ENCODE assay signal across 1 cellular context in the genomic region with DNA sequence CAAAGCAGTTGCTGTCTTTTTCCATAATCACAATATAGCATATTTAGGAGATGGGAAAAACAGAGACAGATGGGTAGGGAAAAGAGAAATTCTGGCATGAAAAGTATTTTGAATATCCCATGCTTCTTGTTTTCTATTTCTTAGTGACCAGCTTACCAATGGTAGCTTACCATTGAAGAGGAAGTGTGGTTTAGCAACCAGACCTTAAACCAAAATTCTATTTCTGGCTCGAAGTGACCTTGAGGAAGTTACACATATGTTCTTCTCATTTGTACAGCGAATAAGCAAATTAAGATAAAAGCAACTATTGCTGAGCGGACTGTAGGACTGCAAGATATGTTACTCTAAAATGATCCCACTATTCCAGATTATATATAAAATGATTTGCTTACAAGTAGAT.
TF ChIP-seq lines count a peak whose summit lies in the region.

No MANE protein-coding gene starts in this region.

TF ChIP-seq in WTC11, 78 proteins besides CTCF, POLR2A, EP300 and RAD21 (continued from another document):
- TF ChIP-seq, protein P1, sequence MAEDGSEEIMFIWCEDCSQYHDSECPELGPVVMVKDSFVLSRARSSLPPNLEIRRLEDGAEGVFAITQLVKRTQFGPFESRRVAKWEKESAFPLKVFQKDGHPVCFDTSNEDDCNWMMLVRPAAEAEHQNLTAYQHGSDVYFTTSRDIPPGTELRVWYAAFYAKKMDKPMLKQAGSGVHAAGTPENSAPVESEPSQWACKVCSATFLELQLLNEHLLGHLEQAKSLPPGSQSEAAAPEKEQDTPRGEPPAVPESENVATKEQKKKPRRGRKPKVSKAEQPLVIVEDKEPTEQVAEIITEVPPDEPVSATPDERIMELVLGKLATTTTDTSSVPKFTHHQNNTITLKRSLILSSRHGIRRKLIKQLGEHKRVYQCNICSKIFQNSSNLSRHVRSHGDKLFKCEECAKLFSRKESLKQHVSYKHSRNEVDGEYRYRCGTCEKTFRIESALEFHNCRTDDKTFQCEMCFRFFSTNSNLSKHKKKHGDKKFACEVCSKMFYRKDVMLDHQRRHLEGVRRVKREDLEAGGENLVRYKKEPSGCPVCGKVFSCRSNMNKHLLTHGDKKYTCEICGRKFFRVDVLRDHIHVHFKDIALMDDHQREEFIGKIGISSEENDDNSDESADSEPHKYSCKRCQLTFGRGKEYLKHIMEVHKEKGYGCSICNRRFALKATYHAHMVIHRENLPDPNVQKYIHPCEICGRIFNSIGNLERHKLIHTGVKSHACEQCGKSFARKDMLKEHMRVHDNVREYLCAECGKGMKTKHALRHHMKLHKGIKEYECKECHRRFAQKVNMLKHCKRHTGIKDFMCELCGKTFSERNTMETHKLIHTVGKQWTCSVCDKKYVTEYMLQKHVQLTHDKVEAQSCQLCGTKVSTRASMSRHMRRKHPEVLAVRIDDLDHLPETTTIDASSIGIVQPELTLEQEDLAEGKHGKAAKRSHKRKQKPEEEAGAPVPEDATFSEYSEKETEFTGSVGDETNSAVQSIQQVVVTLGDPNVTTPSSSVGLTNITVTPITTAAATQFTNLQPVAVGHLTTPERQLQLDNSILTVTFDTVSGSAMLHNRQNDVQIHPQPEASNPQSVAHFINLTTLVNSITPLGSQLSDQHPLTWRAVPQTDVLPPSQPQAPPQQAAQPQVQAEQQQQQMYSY (CRISPR knock-in tag; IDR thresholded peaks at IDR 0.05) = no peak
- TF ChIP-seq MYBL2 (CRISPR knock-in tag; IDR thresholded peaks at IDR 0.05) (no peak), ZNF423 (CRISPR knock-in tag; IDR thresholded peaks at IDR 0.05) (no peak), TEAD1 (CRISPR knock-in tag; IDR thresholded peaks at IDR 0.05) (no peak)
- TF ChIP-seq, protein P2, sequence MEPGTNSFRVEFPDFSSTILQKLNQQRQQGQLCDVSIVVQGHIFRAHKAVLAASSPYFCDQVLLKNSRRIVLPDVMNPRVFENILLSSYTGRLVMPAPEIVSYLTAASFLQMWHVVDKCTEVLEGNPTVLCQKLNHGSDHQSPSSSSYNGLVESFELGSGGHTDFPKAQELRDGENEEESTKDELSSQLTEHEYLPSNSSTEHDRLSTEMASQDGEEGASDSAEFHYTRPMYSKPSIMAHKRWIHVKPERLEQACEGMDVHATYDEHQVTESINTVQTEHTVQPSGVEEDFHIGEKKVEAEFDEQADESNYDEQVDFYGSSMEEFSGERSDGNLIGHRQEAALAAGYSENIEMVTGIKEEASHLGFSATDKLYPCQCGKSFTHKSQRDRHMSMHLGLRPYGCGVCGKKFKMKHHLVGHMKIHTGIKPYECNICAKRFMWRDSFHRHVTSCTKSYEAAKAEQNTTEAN (CRISPR knock-in tag; IDR thresholded peaks at IDR 0.05) = no peak
- TF ChIP-seq, protein P3, sequence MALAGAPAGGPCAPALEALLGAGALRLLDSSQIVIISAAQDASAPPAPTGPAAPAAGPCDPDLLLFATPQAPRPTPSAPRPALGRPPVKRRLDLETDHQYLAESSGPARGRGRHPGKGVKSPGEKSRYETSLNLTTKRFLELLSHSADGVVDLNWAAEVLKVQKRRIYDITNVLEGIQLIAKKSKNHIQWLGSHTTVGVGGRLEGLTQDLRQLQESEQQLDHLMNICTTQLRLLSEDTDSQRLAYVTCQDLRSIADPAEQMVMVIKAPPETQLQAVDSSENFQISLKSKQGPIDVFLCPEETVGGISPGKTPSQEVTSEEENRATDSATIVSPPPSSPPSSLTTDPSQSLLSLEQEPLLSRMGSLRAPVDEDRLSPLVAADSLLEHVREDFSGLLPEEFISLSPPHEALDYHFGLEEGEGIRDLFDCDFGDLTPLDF (CRISPR knock-in tag; IDR thresholded peaks at IDR 0.05) = no peak
TF ChIP-seq in WTC11: peak in this region for 0.
